ENCODE assay signal across 17 cellular contexts in the genomic region with DNA sequence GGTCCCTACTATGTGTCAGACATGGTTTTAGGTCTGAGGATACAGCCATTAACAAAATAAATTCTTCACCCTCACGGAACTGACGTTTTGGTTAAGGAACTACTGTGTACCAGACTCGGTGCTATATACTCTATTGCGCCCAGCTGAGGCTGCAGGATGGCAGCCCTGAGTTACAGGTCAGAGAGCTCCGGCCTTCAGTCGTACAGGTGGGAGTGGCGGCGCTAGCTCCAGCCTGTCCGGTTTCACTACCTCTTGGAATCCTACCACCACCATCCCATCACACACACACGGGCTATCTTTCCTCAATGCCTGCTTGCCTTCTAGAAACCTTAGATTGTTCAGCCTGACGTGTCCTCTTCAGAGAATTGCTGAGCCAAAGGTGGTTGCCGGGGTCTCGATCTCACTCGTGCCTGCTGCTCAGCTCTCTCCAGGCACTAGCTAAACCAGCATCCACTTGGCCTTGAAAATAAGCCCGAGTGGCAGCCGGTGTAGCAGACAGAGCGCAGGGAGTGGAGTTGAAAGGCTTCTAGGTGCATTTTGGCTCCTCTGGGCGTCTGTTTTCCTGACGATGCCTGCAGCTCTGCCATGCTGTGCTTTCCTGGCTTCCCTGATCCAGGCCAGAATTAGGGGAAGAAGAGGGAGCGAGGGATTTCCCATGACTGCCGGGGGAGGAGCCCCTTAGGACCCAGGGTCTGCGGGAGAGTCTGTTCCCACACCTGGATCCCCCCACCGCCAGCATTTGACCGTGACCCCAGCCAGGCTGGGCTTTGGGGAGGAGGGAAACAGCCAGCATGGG. TPM values are rescaled to one million over a fixed set of nuclear protein-coding genes. Genes with fewer than 3 reads are reported as not detected.
DNase-seq lines count a peak whose midpoint lies in the region; TF ChIP-seq lines count a peak whose summit lies in the region.
"Had no signal": no experiment of that assay in that cellular context is flagged by ENCODE, and none has a peak within 500 bp of the region (broad histone marks: within the 10 kb centered on the region; RNA-seq: fewer than 3 reads in every experiment).

No MANE protein-coding gene starts in this region.

- H3K4me3 Mint-ChIP-seq in endodermal cell (peak overlapping the region; percentile 24), nephron progenitor cell (peak overlapping the region; percentile 65)

- H3K9ac ChIP-seq in BLaER1 treated with 17β-estradiol and CSF1 and Interleukin-3, amounts not matched to agents 10 nM and 100 nM = peak overlapping the region in 4 of 11 experiments; percentile 10 to 42 (median 38); a peak in 2 of 22 replicates
- H3K9ac ChIP-seq in endodermal cell (ENCODE audit: extremely low read depth, low read length, poor library complexity, severe bottlenecking) = no peak overlapping the region

- 81 to 82% methylated on average over 15 to 24 of the region's 24 CpGs for WGBS in endodermal cell (ENCODE audit: insufficient coverage in 1 of 2, insufficient read length in 1 of 2), 2 experiments

- peaks cover 15% of the 10 kb centered on the region for H3K4me1 Mint-ChIP-seq in endodermal cell
- peaks cover 45% of the 10 kb centered on the region for H3K4me1 Mint-ChIP-seq in nephron progenitor cell

- no peaks in the 10 kb centered on the region for H3K36me3 ChIP-seq in BLaER1 treated with 17β-estradiol and CSF1 and Interleukin-3, amounts not matched to agents 10 nM and 100 nM
- H3K36me3 ChIP-seq in endodermal cell (ENCODE audit: control insufficient read depth, insufficient read depth, low read length) = no peaks in the 10 kb centered on the region
- H3K36me3 ChIP-seq: ascending aorta, colonic mucosa had no signal

- no peak overlapping the region for H3K27ac Mint-ChIP-seq in endodermal cell
- H3K27ac Mint-ChIP-seq in nephron progenitor cell = peak overlapping the region; percentile 23
- H3K27ac Mint-ChIP-seq: activated T-helper 2 cell treated with anti-CD3 and anti-CD28 coated beads, Interferon-gamma antibody, Interleukin-2, Interleukin-4, amounts not matched to agents 10 μg/mL and 5 μg/mL and 100 μg/mL, durations not matched to agents 14 hours and 24 hours and 36 hours; stimulated activated naive CD8-positive, alpha-beta T cell treated with anti-CD3 and anti-CD28 coated beads, Interleukin-15, Interleukin-2, amounts not matched to agents 100 ng/mL and 50 ng/mL, for 24 hours had no signal

- no peak overlapping the region for H3K27ac ChIP-seq in BLaER1 treated with 17β-estradiol and CSF1 and Interleukin-3, amounts not matched to agents 10 nM and 100 nM
- no peak overlapping the region for H3K27ac ChIP-seq in endodermal cell (ENCODE audit: low read depth, low read length)
- H3K27ac ChIP-seq: ascending aorta, colonic mucosa had no signal

- no peaks in the 10 kb centered on the region for H3K36me3 Mint-ChIP-seq in endodermal cell (ENCODE audit: low read depth)
- no peaks in the 10 kb centered on the region for H3K36me3 Mint-ChIP-seq in nephron progenitor cell (ENCODE audit: low read depth)

- H3K4me2 ChIP-seq in BLaER1 treated with 17β-estradiol and CSF1 and Interleukin-3, amounts not matched to agents 10 nM and 100 nM = peak overlapping the region in 10 of 11 experiments; percentile 13 to 76 (median 61); a peak in 19 of 22 replicates

- H3K9me3 Mint-ChIP-seq in endodermal cell (no peaks in the 10 kb centered on the region), nephron progenitor cell (no peaks in the 10 kb centered on the region)
- H3K9me3 Mint-ChIP-seq: activated T-helper 2 cell treated with anti-CD3 and anti-CD28 coated beads, Interferon-gamma antibody, Interleukin-2, Interleukin-4, amounts not matched to agents 10 μg/mL and 5 μg/mL and 100 μg/mL, durations not matched to agents 14 hours and 24 hours and 36 hours; stimulated activated naive CD8-positive, alpha-beta T cell treated with anti-CD3 and anti-CD28 coated beads, Interleukin-15, Interleukin-2, amounts not matched to agents 100 ng/mL and 50 ng/mL, for 24 hours had no signal

- TF ChIP-seq CTCF in GM10266 (IDR thresholded peaks at IDR 0.05; ENCODE audit: control insufficient read depth, insufficient read depth, low read depth, missing control alignments) (no peak), endodermal cell (conservative IDR thresholded peaks at IDR 0.05) (no peak), nephron progenitor cell (IDR thresholded peaks at IDR 0.05) (no peak)

- peak overlapping the region in 4 of 10 experiments; percentile 1 to 37 (median 28); a peak in 4 of 20 replicates for H3K4me3 ChIP-seq in BLaER1 treated with 17β-estradiol and CSF1 and Interleukin-3, amounts not matched to agents 10 nM and 100 nM
- H3K4me3 ChIP-seq in endodermal cell (ENCODE audit: low read length) = no peak overlapping the region
- H3K4me3 ChIP-seq: colonic mucosa had no signal

- DNase-seq in GM10266 (ENCODE audit: extremely low spot score) = peak; percentile 37
- DNase-seq in endodermal cell = no peak
- no peak for DNase-seq in nephron progenitor cell
- no peak for DNase-seq in NCI-H2196 treated with DMSO at 0.1 percent for 48 hours (lab: John Stamatoyannopoulos, UW; ENCODE audit: unreplicated experiment)
- no peak for DNase-seq in AG20443 (ENCODE audit: low spot score)
- DNase-seq in T-helper 9 cell = no peak
- no peak for DNase-seq in LoVo (ENCODE audit: low spot score)
- DNase-seq: activated CD8-positive, alpha-beta memory T cell treated with anti-CD3 and anti-CD28 coated beads for 24 hours; colonic mucosa; NCI-H2081; stimulated activated CD4-positive, alpha-beta T cell treated with anti-CD3 and anti-CD28 coated beads, Interleukin-15, amount 100 ng/mL, for 24 hours had no signal

- H4K20me1 ChIP-seq in BLaER1 treated with 17β-estradiol and CSF1 and Interleukin-3, amounts not matched to agents 10 nM and 100 nM = peaks cover 0 to 13% (median 0%) of the 10 kb centered on the region in 11 experiments; a peak in 5 of 22 replicates

- peaks cover 15 to 33% (median 20%) of the 10 kb centered on the region in 10 experiments for H3K4me1 ChIP-seq in BLaER1 treated with 17β-estradiol and CSF1 and Interleukin-3, amounts not matched to agents 10 nM and 100 nM
- peaks cover 11% of the 10 kb centered on the region for H3K4me1 ChIP-seq in endodermal cell (ENCODE audit: control insufficient read depth, insufficient read depth, low read length)
- H3K4me1 ChIP-seq: ascending aorta, colonic mucosa had no signal

- peaks cover 37% of the 10 kb centered on the region for H3K27me3 Mint-ChIP-seq in endodermal cell (ENCODE audit: insufficient read depth)
- H3K27me3 Mint-ChIP-seq in nephron progenitor cell (ENCODE audit: low read depth, poor library complexity) = peaks cover 46% of the 10 kb centered on the region

- no peaks in the 10 kb centered on the region for H3K9me3 ChIP-seq in BLaER1 treated with 17β-estradiol and CSF1 and Interleukin-3, amounts not matched to agents 10 nM and 100 nM (replicated peaks in 1 of 11)
- H3K9me3 ChIP-seq in endodermal cell (ENCODE audit: control insufficient read depth, low read length) = no peaks in the 10 kb centered on the region
- H3K9me3 ChIP-seq: ascending aorta, colonic mucosa had no signal

- peaks cover 36 to 56% (median 48%) of the 10 kb centered on the region in 11 experiments for H3K27me3 ChIP-seq in BLaER1 treated with 17β-estradiol and CSF1 and Interleukin-3, amounts not matched to agents 10 nM and 100 nM
- H3K27me3 ChIP-seq in endodermal cell (ENCODE audit: control insufficient read depth, insufficient read depth, low read length, poor library complexity, severe bottlenecking) = peaks cover 25% of the 10 kb centered on the region
- H3K27me3 ChIP-seq: ascending aorta had no signal

RNA-seq across cellular contexts. Expression of gene TCF15, which starts 1.1 kb away (rescaled TPM):
- 1 to 10 TPM; 1.9 to 2.2 TPM for total RNA-seq in endodermal cell
- polyA plus RNA-seq in endodermal cell (2013, experiment 1 of 2) = 1.3 TPM
- 2.2 TPM for polyA plus RNA-seq in endodermal cell (2013, experiment 2 of 2)
- total RNA-seq: activated T-helper 2 cell treated with anti-CD3 and anti-CD28 coated beads, Interferon-gamma antibody, Interleukin-2, Interleukin-4, amounts not matched to agents 10 μg/mL and 5 μg/mL and 100 μg/mL, durations not matched to agents 14 hours and 24 hours and 36 hours; HT1080; MCF 10A had no signal

RNA-seq across cellular contexts. Expression of gene SRXN1, which starts 41.8 kb away (rescaled TPM):
- total RNA-seq in endodermal cell = 10 to 100 TPM in 1 of 2 donors, 1 to 10 TPM in 1; 9.7 to 19.3 TPM
- polyA plus RNA-seq in endodermal cell (2013, experiment 1 of 2) = 15.8 TPM
- polyA plus RNA-seq in endodermal cell (2013, experiment 2 of 2) = 13.7 TPM
